Comparison of ENCODE assay signal across 17 cellular contexts in the genomic region with DNA sequence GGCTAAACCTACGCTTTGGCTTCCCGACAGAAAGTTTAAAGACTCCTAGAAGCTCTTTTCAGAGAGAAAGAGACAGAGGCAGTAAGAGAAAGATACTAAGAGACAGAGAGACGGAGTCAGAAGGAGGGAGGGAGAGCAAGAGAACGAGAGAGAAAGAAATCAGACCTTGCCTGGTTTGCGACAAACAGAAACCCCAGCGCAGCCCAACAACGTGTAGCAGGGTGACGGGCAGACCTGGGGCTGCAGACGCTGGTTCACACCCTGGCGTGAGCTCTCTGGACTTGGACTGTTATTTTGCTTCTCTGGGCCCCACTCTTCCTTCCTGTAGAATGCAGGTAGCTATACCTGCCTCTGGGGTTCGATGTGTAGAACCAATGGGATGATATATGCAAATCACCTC.
A peak's percentile ranks its signal among the peaks of the same experiment; 100 is the strongest.
DNase-seq lines count a peak whose midpoint lies in the region; ATAC-seq and TF ChIP-seq lines count a peak whose summit lies in the region.
"Had no signal": no experiment of that assay in that cellular context is flagged by ENCODE, and none has a peak within 500 bp of the region (broad histone marks: within the 10 kb centered on the region; RNA-seq: fewer than 3 reads in every experiment).

No MANE protein-coding gene starts in this region.

- peak; percentile 54 for ATAC-seq in left lobe of liver
- no peak for ATAC-seq in stimulated activated naive B cell treated with anti-CD40 and anti-IgM and Interleukin-4, amounts not matched to agents 10 μg/mL and 1 μg/mL and 100 μg/mL, for 72 hours (replicated peaks)
- no peak for ATAC-seq in HG03097 (IDR thresholded peaks at IDR 0.05; ENCODE audit: low FRiP score, unreplicated experiment)
- ATAC-seq in natural killer cell treated with Interleukin-12 subunit alpha and Interleukin-12 subunit beta and Interleukin-15 and Interleukin-18, amount 100 ng/mL, for 72 hours, result no peak

- H3K9me2 ChIP-seq in DOHH2 (replicated peaks; ENCODE audit: control insufficient read depth, low read length) (no peaks in the 10 kb centered on the region), OCI-LY7 (ENCODE audit: insufficient read depth, low read length) (no peaks in the 10 kb centered on the region)

- peak overlapping the region; percentile 29; the same call in 1 of the 2 replicates for H2AFZ ChIP-seq in OCI-LY7 (ENCODE audit: low read length)

- peak overlapping the region; percentile 90 for H3K27ac Mint-ChIP-seq in stimulated activated naive B cell treated with anti-CD40 and anti-IgM and Interleukin-4, amounts not matched to agents 10 μg/mL and 1 μg/mL and 100 μg/mL, for 72 hours
- no peak overlapping the region for H3K27ac Mint-ChIP-seq in natural killer cell treated with Interleukin-12 subunit alpha and Interleukin-12 subunit beta and Interleukin-15 and Interleukin-18, amount 100 ng/mL, for 72 hours
- H3K27ac Mint-ChIP-seq: activated CD8-positive, alpha-beta T cell treated with anti-CD3 and anti-CD28 coated beads, Interleukin-2, amount 10 ng/mL, durations not matched to agents 7 days and 5 days; activated naive CD8-positive, alpha-beta T cell; activated T-cell treated with anti-CD3 and anti-CD28 coated beads, Interleukin-2, amount 50 U/mL, for 72 hours; T-helper 1 cell treated with Interleukin-12 subunit alpha and Interleukin-12 subunit beta and Interleukin-4 antibody, amounts not matched to agents 30 μg/mL and 1 μg/mL, for 36 hours had no signal

- no peaks in the 10 kb centered on the region for H3K27me3 ChIP-seq in DOHH2 (ENCODE audit: control insufficient read depth, low read length)
- H3K27me3 ChIP-seq: BE2C, body of pancreas, tibial artery had no signal

- peak overlapping the region; percentile 55 to 68 for H3K4me3 Mint-ChIP-seq in stimulated activated naive B cell treated with anti-CD40 and anti-IgM and Interleukin-4, amounts not matched to agents 10 μg/mL and 1 μg/mL and 100 μg/mL, for 72 hours
- H3K4me3 Mint-ChIP-seq in natural killer cell treated with Interleukin-12 subunit alpha and Interleukin-12 subunit beta and Interleukin-15 and Interleukin-18, amount 100 ng/mL, for 72 hours, result no peak overlapping the region
- H3K4me3 Mint-ChIP-seq: activated CD8-positive, alpha-beta T cell treated with anti-CD3 and anti-CD28 coated beads, Interleukin-2, amount 10 ng/mL, durations not matched to agents 7 days and 5 days; activated naive CD8-positive, alpha-beta T cell; activated T-cell treated with anti-CD3 and anti-CD28 coated beads, Interleukin-2, amount 50 U/mL, for 72 hours; T-helper 1 cell treated with Interleukin-12 subunit alpha and Interleukin-12 subunit beta and Interleukin-4 antibody, amounts not matched to agents 30 μg/mL and 1 μg/mL, for 36 hours had no signal

- TF ChIP-seq CTCF in DOHH2 (IDR thresholded peaks at IDR 0.05; ENCODE audit: low read depth, low read length, poor library complexity, severe bottlenecking), result no peak
- no peak for TF ChIP-seq CTCF in OCI-LY7 (conservative IDR thresholded peaks at IDR 0.05; ENCODE audit: low read length)

- H3K9me3 ChIP-seq in DOHH2 (ENCODE audit: control insufficient read depth, insufficient read depth, low read length) (no peaks in the 10 kb centered on the region), OCI-LY7 (ENCODE audit: low read length) (no peaks in the 10 kb centered on the region)
- H3K9me3 ChIP-seq: BE2C, body of pancreas, tibial artery had no signal

- H3K79me2 ChIP-seq in DOHH2 (ENCODE audit: control insufficient read depth, low read length), result no peaks in the 10 kb centered on the region
- no peaks in the 10 kb centered on the region for H3K79me2 ChIP-seq in OCI-LY7 (ENCODE audit: insufficient read depth, low read depth, low read length)

- H3K4me2 ChIP-seq in DOHH2 (ENCODE audit: low read length) (peak overlapping the region; percentile 90), OCI-LY7 (ENCODE audit: low read length) (peak overlapping the region; percentile 36)

- no TSS peak for BruUV-seq in OCI-LY7 (replicated peaks; lab: Mats Ljungman, UMichigan)

- POLR2A ChIA-PET in OCI-LY7 (lab: Charles Lee), result interaction anchor here (0.6 to 5.4 kb wide), 8 partner anchors 21 to 276 kb away, joined by 3 to 62 read pairs (median 4); no protein-coding TSS in a partner anchor

- intact Hi-C loops in OCI-LY7 (cut with micrococcal nuclease; ENCODE audit: unreplicated experiment), result loop anchor here (1.0 to 5.0 kb wide), 7 partner anchors 85 to 809 kb away; no protein-coding TSS in a partner anchor

- peaks cover 15% of the 10 kb centered on the region for H3F3A ChIP-seq in DOHH2 (ENCODE audit: control insufficient read depth, insufficient read depth)

- H3K27ac ChIP-seq in DOHH2 (ENCODE audit: low read depth, low read length), result no peak overlapping the region
- no peak overlapping the region for H3K27ac ChIP-seq in OCI-LY7 (ENCODE audit: low read depth, low read length, poor library complexity, severe bottlenecking)
- H3K27ac ChIP-seq: body of pancreas, tibial artery had no signal

- H4K20me1 ChIP-seq in DOHH2 (ENCODE audit: control insufficient read depth, insufficient read depth, low read depth, low read length) (no peaks in the 10 kb centered on the region), OCI-LY7 (ENCODE audit: insufficient read depth, low read length) (no peaks in the 10 kb centered on the region)

- peaks cover 45 to 63% of the 10 kb centered on the region in 2 donors for H3K4me1 Mint-ChIP-seq in stimulated activated naive B cell treated with anti-CD40 and anti-IgM and Interleukin-4, amounts not matched to agents 10 μg/mL and 1 μg/mL and 100 μg/mL, for 72 hours
- H3K4me1 Mint-ChIP-seq in natural killer cell treated with Interleukin-12 subunit alpha and Interleukin-12 subunit beta and Interleukin-15 and Interleukin-18, amount 100 ng/mL, for 72 hours (ENCODE audit: low read depth in 2 of 2), result no peaks in the 10 kb centered on the region

- H3K27me3 Mint-ChIP-seq in stimulated activated naive B cell treated with anti-CD40 and anti-IgM and Interleukin-4, amounts not matched to agents 10 μg/mL and 1 μg/mL and 100 μg/mL, for 72 hours, result no peaks in the 10 kb centered on the region
- H3K27me3 Mint-ChIP-seq in natural killer cell treated with Interleukin-12 subunit alpha and Interleukin-12 subunit beta and Interleukin-15 and Interleukin-18, amount 100 ng/mL, for 72 hours, result peaks cover 0 to 4% of the 10 kb centered on the region in 2 donors

- H3K36me3 ChIP-seq in DOHH2 (ENCODE audit: control insufficient read depth, low read length) (no peaks in the 10 kb centered on the region), OCI-LY7 (ENCODE audit: insufficient read depth, low read length) (no peaks in the 10 kb centered on the region)
- H3K36me3 ChIP-seq: BE2C had no signal

- H3K36me3 Mint-ChIP-seq in stimulated activated naive B cell treated with anti-CD40 and anti-IgM and Interleukin-4, amounts not matched to agents 10 μg/mL and 1 μg/mL and 100 μg/mL, for 72 hours, result peaks cover 6 to 15% of the 10 kb centered on the region in 2 donors
- no peaks in the 10 kb centered on the region for H3K36me3 Mint-ChIP-seq in natural killer cell treated with Interleukin-12 subunit alpha and Interleukin-12 subunit beta and Interleukin-15 and Interleukin-18, amount 100 ng/mL, for 72 hours
- H3K36me3 Mint-ChIP-seq: activated naive CD8-positive, alpha-beta T cell had no signal

- CTCF ChIA-PET in OCI-LY7 (lab: Charles Lee; ENCODE audit: unreplicated experiment), result interaction anchor here (0.6 to 2.1 kb wide), 3 partner anchors 23 to 219 kb away, joined by 3 to 10 read pairs (median 3); no protein-coding TSS in a partner anchor

- DNase-seq in OCI-LY7 (ENCODE audit: low spot score) (no peak), left lobe of liver (ENCODE audit: low spot score) (no peak)
- no peak for DNase-seq in stimulated activated naive B cell treated with anti-CD40 and anti-IgM and Interleukin-4, amounts not matched to agents 10 μg/mL and 1 μg/mL and 100 μg/mL, for 72 hours
- no peak for DNase-seq in natural killer cell treated with Interleukin-12 subunit alpha and Interleukin-12 subunit beta and Interleukin-15 and Interleukin-18, amount 100 ng/mL, for 72 hours (ENCODE audit: low spot score)
- DNase-seq in activated effector memory CD4-positive, alpha-beta T cell treated with anti-CD3 and anti-CD28 coated beads, Interleukin-2, amount 50 U/mL, for 16 hours, result no peak
- DNase-seq: NCI-H1436 treated with DMSO at 0.1 percent for 48 hours, SIG-M5 had no signal

- no peak overlapping the region for H3K4me3 ChIP-seq in DOHH2 (ENCODE audit: low read length)
- H3K4me3 ChIP-seq in OCI-LY7 (ENCODE audit: low read depth, low read length, poor library complexity, severe bottlenecking), result no peak overlapping the region
- H3K4me3 ChIP-seq: body of pancreas, GM12878, tibial artery had no signal

- H3K9me3 Mint-ChIP-seq in stimulated activated naive B cell treated with anti-CD40 and anti-IgM and Interleukin-4, amounts not matched to agents 10 μg/mL and 1 μg/mL and 100 μg/mL, for 72 hours, result peaks cover 0 to 1% of the 10 kb centered on the region in 2 donors
- no peaks in the 10 kb centered on the region for H3K9me3 Mint-ChIP-seq in natural killer cell treated with Interleukin-12 subunit alpha and Interleukin-12 subunit beta and Interleukin-15 and Interleukin-18, amount 100 ng/mL, for 72 hours
- H3K9me3 Mint-ChIP-seq: activated T-cell treated with anti-CD3 and anti-CD28 coated beads, Interleukin-2, amount 50 U/mL, for 72 hours; T-helper 1 cell treated with Interleukin-12 subunit alpha and Interleukin-12 subunit beta and Interleukin-4 antibody, amounts not matched to agents 30 μg/mL and 1 μg/mL, for 36 hours had no signal

- peaks cover 61% of the 10 kb centered on the region for H3K4me1 ChIP-seq in DOHH2 (ENCODE audit: control insufficient read depth, low read length)
- H3K4me1 ChIP-seq in OCI-LY7 (ENCODE audit: insufficient read depth, low read length, poor library complexity, severe bottlenecking), result peaks cover 61% of the 10 kb centered on the region
- H3K4me1 ChIP-seq: BE2C had no signal
